7 cellular contexts compared by ENCODE assay signal in the genomic region with DNA sequence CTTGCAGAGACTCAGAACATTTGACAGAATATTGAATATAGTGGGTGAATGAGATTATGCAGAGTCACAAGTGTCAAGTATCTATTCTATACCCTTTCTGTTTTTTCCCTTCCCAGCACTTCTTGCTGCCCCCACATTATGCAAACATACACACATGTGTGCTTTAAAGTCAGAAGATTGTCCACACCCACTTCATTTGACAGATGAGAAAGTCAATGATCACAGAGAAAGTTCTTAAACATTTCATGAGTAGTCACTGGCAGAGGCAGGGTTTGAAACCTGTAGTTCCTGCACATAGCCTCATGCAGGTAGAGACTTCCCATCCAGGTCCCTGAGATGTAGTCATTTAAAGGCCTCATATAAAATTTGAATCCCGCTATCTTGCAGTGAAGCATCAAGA.
"Had no signal": no experiment of that assay in that cellular context is flagged by ENCODE, and none has a peak within 500 bp of the region (broad histone marks: within the 10 kb centered on the region; RNA-seq: fewer than 3 reads in every experiment).

No MANE protein-coding gene starts in this region.

- DNase-seq: GDM1, GF-D8 had no signal

- H3K4me3 ChIP-seq: GM12878 had no signal

- FAIRE-seq: G401.6, GM12878, GM12891, GM18507, GM19239 had no signal
